Comparison of ENCODE assay signal across 21 cellular contexts in the genomic region with DNA sequence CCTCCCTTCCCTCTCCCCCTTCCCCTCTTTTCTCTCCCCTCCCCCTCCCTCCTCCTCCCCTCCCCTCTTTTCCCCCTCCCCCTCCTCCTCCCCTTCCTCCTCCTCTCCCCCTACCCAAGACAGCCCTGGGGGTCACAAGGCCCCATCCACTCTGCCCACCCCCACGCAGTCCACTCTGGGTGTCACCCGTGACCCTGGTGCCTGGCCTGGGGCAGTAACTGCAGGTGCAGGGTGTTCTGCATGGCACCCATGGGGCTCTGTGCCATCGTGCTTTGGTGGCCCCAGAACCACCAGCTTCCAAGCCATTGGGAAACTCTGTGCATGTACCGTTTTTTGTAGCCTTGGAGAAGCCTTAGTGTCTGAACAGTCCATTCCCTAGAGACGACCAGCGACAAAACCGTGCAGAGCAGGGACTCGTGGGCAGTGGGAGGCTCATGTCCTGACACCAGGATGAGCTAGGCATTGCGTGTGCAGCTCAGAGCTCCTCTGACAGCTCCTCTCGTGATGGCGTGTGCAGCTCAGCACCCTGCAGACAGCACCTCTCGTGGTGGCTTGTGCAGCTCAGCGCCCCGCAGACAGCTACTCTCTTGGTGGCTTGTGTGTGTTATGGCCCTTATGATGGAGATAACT. TPM values are rescaled to one million over a fixed set of nuclear protein-coding genes. Genes with fewer than 3 reads are reported as not detected.
DNase-seq lines count a peak whose midpoint lies in the region; ATAC-seq, FAIRE-seq and TF ChIP-seq lines count a peak whose summit lies in the region.
"Had no signal": no experiment of that assay in that cellular context is flagged by ENCODE, and none has a peak within 500 bp of the region (broad histone marks: within the 10 kb centered on the region; RNA-seq: fewer than 3 reads in every experiment).

No MANE protein-coding gene starts in this region.

- ATAC-seq in lower lobe of right lung, result no peak

- H3K9me3 ChIP-seq in lower lobe of right lung (no peaks in the 10 kb centered on the region), suprapubic skin (no peaks in the 10 kb centered on the region), small intestine (ENCODE audit: control insufficient read depth, low read depth) (no peaks in the 10 kb centered on the region)
- H3K9me3 ChIP-seq: Caco-2, HAP-1 had no signal

- FAIRE-seq in GM12892 (lab: Jason Lieb, UNC), result no peak
- no peak for FAIRE-seq in small intestine (lab: Jason Lieb, UNC)
- FAIRE-seq: GM19239 had no signal

- in situ Hi-C loops in G401 (cut with HindIII; ENCODE audit: low sequenced_read_pairs), result no loop called here

- peak; percentile 59 for DNase-seq in G401 (ENCODE audit: low spot score)
- DNase-seq in lower lobe of right lung, result peak; percentile 29
- DNase-seq in suprapubic skin (ENCODE audit: low spot score in 2 of 2), result peak; percentile 40 to 58
- no peak for DNase-seq in middle frontal gyrus (ENCODE audit: extremely low spot score, low spot score)
- no peak for DNase-seq in GM12892 (ENCODE audit: insufficient read length)
- DNase-seq in small intestine, result no peak
- DNase-seq: Caco-2, DMS153, Kasumi-1, MM.1S, NCI-H1105, NCI-H1694 treated with DMSO at 0.1 percent for 48 hours, NCI-H2107, NCI-H345, NCI-H526 had no signal

- H3K36me3 ChIP-seq in lower lobe of right lung, result no peaks in the 10 kb centered on the region
- H3K36me3 ChIP-seq in suprapubic skin, result peaks cover 36% of the 10 kb centered on the region
- H3K36me3 ChIP-seq in small intestine (ENCODE audit: control insufficient read depth in 2 of 2, insufficient read depth in 2 of 2, low read length in 2 of 2), result no peaks in the 10 kb centered on the region
- H3K36me3 ChIP-seq: HAP-1 had no signal

- H3K27me3 ChIP-seq in lower lobe of right lung (ENCODE audit: low read depth) (no peaks in the 10 kb centered on the region), suprapubic skin (no peaks in the 10 kb centered on the region), small intestine (ENCODE audit: control insufficient read depth in 2 of 2, insufficient read depth in 2 of 2, low read length in 2 of 2) (no peaks in the 10 kb centered on the region)

- TF ChIP-seq CTCF in lower lobe of right lung (IDR thresholded peaks at IDR 0.05) (no peak), suprapubic skin (IDR thresholded peaks at IDR 0.05) (no peak)

- H3K4me3 ChIP-seq in lower lobe of right lung (no peak overlapping the region), suprapubic skin (no peak overlapping the region), small intestine (ENCODE audit: low read depth in 1 of 2, low read length in 2 of 2) (no peak overlapping the region)
- H3K4me3 ChIP-seq: HAP-1 had no signal

- TF ChIP-seq POLR2A in suprapubic skin (IDR thresholded peaks at IDR 0.05) (no peak), GM12892 (IDR thresholded peaks at IDR 0.05; ENCODE audit: low read depth, low read length) (no peak)

- H3K4me1 ChIP-seq in lower lobe of right lung (no peaks in the 10 kb centered on the region), suprapubic skin (no peaks in the 10 kb centered on the region), small intestine (ENCODE audit: control insufficient read depth in 2 of 2, insufficient read depth in 1 of 2, low read depth in 1 of 2, low read length in 1 of 2) (no peaks in the 10 kb centered on the region)
- H3K4me1 ChIP-seq: Caco-2, HAP-1 had no signal

- peak overlapping the region; percentile 63 for H3K27ac ChIP-seq in angular gyrus (ENCODE audit: low read depth, low read length)
- H3K27ac ChIP-seq in lower lobe of right lung, result no peak overlapping the region
- H3K27ac ChIP-seq in suprapubic skin, result no peak overlapping the region
- no peak overlapping the region for H3K27ac ChIP-seq in small intestine (ENCODE audit: low read depth in 1 of 2, low read length in 1 of 2)
- H3K27ac ChIP-seq: HL-60 had no signal

- intact Hi-C loops in lower lobe of right lung (cut with DNase I), result no loop called here

- WGBS in suprapubic skin, result 78% methylated on average over 10 of the region's 14 CpGs
- WGBS in small intestine, 3 donors, result 85 to 89% (median 87%) methylated on average over 14 of the region's 14 CpGs

- no peak for TF ChIP-seq EP300 in suprapubic skin (IDR thresholded peaks at IDR 0.05)

RNA-seq across cellular contexts. Expression of a gene that starts 43.7 kb away (rescaled TPM):
- total RNA-seq in G401 (2014; rRNA removed; shearing (Covaris generic)), result not detected in 2 replicates
- total RNA-seq in lower lobe of right lung (not detected), suprapubic skin (not detected)
- polyA plus RNA-seq in GM12892 (2012; ENCODE audit: missing spikeins), result not detected
- under 1 TPM in 1 of 3 donors, not detected in 2; 0.24 TPM for polyA plus RNA-seq in small intestine
- total RNA-seq: A673 had no signal
- polyA plus RNA-seq: IgD-negative memory B cell had no signal

Comparison
In these comparisons a context has a peak if more than half of its experiments do, and no peak if none do; other contexts are left out.
1. DNase-seq: peak in G401 (single experiment), lower lobe of right lung (single experiment) and suprapubic skin (2 of 2); none in middle frontal gyrus (single experiment), GM12892 (single experiment) and small intestine (single experiment).